Comparison of ENCODE assay signal across 1 cellular context in genomic region chr15:74620636-74621545, GRCh38.
TF ChIP-seq lines count a peak whose summit lies in the region.

No MANE protein-coding gene starts in this region.

TF ChIP-seq in GM12878, 131 proteins besides CTCF, POLR2A, EP300 and RAD21 (continued from another document):
- TF ChIP-seq, protein P1, sequence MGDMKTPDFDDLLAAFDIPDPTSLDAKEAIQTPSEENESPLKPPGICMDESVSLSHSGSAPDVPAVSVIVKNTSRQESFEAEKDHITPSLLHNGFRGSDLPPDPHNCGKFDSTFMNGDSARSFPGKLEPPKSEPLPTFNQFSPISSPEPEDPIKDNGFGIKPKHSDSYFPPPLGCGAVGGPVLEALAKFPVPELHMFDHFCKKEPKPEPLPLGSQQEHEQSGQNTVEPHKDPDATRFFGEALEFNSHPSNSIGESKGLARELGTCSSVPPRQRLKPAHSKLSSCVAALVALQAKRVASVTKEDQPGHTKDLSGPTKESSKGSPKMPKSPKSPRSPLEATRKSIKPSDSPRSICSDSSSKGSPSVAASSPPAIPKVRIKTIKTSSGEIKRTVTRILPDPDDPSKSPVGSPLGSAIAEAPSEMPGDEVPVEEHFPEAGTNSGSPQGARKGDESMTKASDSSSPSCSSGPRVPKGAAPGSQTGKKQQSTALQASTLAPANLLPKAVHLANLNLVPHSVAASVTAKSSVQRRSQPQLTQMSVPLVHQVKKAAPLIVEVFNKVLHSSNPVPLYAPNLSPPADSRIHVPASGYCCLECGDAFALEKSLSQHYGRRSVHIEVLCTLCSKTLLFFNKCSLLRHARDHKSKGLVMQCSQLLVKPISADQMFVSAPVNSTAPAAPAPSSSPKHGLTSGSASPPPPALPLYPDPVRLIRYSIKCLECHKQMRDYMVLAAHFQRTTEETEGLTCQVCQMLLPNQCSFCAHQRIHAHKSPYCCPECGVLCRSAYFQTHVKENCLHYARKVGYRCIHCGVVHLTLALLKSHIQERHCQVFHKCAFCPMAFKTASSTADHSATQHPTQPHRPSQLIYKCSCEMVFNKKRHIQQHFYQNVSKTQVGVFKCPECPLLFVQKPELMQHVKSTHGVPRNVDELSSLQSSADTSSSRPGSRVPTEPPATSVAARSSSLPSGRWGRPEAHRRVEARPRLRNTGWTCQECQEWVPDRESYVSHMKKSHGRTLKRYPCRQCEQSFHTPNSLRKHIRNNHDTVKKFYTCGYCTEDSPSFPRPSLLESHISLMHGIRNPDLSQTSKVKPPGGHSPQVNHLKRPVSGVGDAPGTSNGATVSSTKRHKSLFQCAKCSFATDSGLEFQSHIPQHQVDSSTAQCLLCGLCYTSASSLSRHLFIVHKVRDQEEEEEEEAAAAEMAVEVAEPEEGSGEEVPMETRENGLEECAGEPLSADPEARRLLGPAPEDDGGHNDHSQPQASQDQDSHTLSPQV (IDR thresholded peaks at IDR 0.05), result peak; percentile 88
- TF ChIP-seq SMARCA5 (IDR thresholded peaks at IDR 0.05) (peak; percentile 95), NR2F1 (conservative IDR thresholded peaks at IDR 0.05) (peak; percentile 62), BCLAF1 (IDR thresholded peaks at IDR 0.05) (peak; percentile 2; the same call in 1 of the 2 replicates), NR2C1 (IDR thresholded peaks at IDR 0.05) (peak; percentile 29; the same call in 1 of the 2 replicates), EGR1 (IDR thresholded peaks at IDR 0.05; ENCODE audit: borderline replicate concordance in 1 of 2, low read depth in 2 of 2, low read length in 2 of 2) (no peak), IKZF2 (IDR thresholded peaks at IDR 0.05) (peak in 1 of 2 experiments; percentile 12; a peak in 1 of 4 replicates), SMC3 (IDR thresholded peaks at IDR 0.05; ENCODE audit: borderline replicate concordance, low read length) (peak; percentile 80), ESRRA (IDR thresholded peaks at IDR 0.05; ENCODE audit: low read length) (no peak), HDGF (IDR thresholded peaks at IDR 0.05) (peak; percentile 84; the same call in 1 of the 2 replicates)
